In genomic region chr16:24645739-24646645, GRCh38 we compare ENCODE assay signal across 10 cellular contexts.
DNase-seq lines count a peak whose midpoint lies in the region; ATAC-seq, FAIRE-seq and TF ChIP-seq lines count a peak whose summit lies in the region.
"Had no signal": no experiment of that assay in that cellular context is flagged by ENCODE, and none has a peak within 500 bp of the region (broad histone marks: within the 10 kb centered on the region; RNA-seq: fewer than 3 reads in every experiment).

No MANE protein-coding gene starts in this region.

- dilution Hi-C loops in endothelial cell of umbilical vein (cut with MboI; ENCODE audit: extremely low pct_ligation_motif_present, low sequenced_read_pairs): no loop called here

- H3K4me1 ChIP-seq in endothelial cell of umbilical vein (ENCODE audit: control insufficient read depth, extremely low read depth, insufficient read depth, low read length): peaks cover 14% of the 10 kb centered on the region

- no peak for TF ChIP-seq POLR2A in endothelial cell of umbilical vein (IDR thresholded peaks at IDR 0.05; ENCODE audit: low read depth, low read length)

- intact Hi-C loops in endothelial cell of umbilical vein (cut with micrococcal nuclease): loop anchor here (1.0 to 5.0 kb wide), 5 partner anchors 10 to 107 kb away; partner anchors contain the start of gene RBBP6
- intact Hi-C loops in activated T-helper 1 cell treated with anti-CD3 and anti-CD28 coated beads, Interleukin-12 subunit alpha, Interleukin-12 subunit beta, Interleukin-2, Interleukin-4 antibody, amounts not matched to agents 30 ng/mL and 10 ng/mL and 1 ng/mL, durations not matched to agents 14 hours and 24 hours and 36 hours (cut with micrococcal nuclease): no loop called here

- H3K4me2 ChIP-seq in endothelial cell of umbilical vein (ENCODE audit: insufficient read depth, low read length): peak overlapping the region; percentile 50

- no peak overlapping the region for H2AFZ ChIP-seq in endothelial cell of umbilical vein (ENCODE audit: low read depth, low read length)

- H3K27ac ChIP-seq in endothelial cell of umbilical vein (ENCODE audit: insufficient read depth, low read depth, low read length): peak overlapping the region; percentile 71

- H3K9me3 ChIP-seq in endothelial cell of umbilical vein (replicated peaks; ENCODE audit: control insufficient read depth, insufficient read depth, low read length): no peaks in the 10 kb centered on the region

- H3K36me3 ChIP-seq in endothelial cell of umbilical vein (ENCODE audit: control insufficient read depth in 2 of 2, extremely low read depth in 1 of 2, insufficient read depth in 2 of 2, low read length in 2 of 2): no peaks in the 10 kb centered on the region

- H3K27me3 ChIP-seq in endothelial cell of umbilical vein (ENCODE audit: control insufficient read depth in 2 of 2, insufficient read depth in 2 of 2, low read length in 2 of 2): no peaks in the 10 kb centered on the region

- no peak overlapping the region for H3K27ac Mint-ChIP-seq in activated T-helper 1 cell treated with anti-CD3 and anti-CD28 coated beads, Interleukin-12 subunit alpha, Interleukin-12 subunit beta, Interleukin-2, Interleukin-4 antibody, amounts not matched to agents 30 ng/mL and 10 ng/mL and 1 ng/mL, durations not matched to agents 14 hours and 24 hours and 36 hours
- H3K27ac Mint-ChIP-seq: activated T-cell treated with anti-CD3 and anti-CD28 coated beads, Interleukin-2, amount 50 U/mL, for 72 hours had no signal

- DNase-seq in AG09319 (ENCODE audit: extremely low read depth, low read depth): peak; percentile 99
- DNase-seq in NCI-H226: peak; percentile 97
- DNase-seq in endothelial cell of umbilical vein (ENCODE audit: low read depth, low spot score): peak; percentile 99
- DNase-seq in mucosa of gallbladder (ENCODE audit: low spot score): peak; percentile 42
- no peak for DNase-seq in occipital lobe (lab: John Stamatoyannopoulos, UW)
- DNase-seq in activated T-helper 1 cell treated with anti-CD3 and anti-CD28 coated beads, Interleukin-12 subunit alpha, Interleukin-12 subunit beta, Interleukin-2, Interleukin-4 antibody, amounts not matched to agents 30 ng/mL and 10 ng/mL and 1 ng/mL, durations not matched to agents 14 hours and 24 hours and 36 hours (ENCODE audit: low spot score): no peak
- no peak for DNase-seq in DMS79 treated with DMSO at 0.1 percent for 48 hours (lab: John Stamatoyannopoulos, UW)
- DNase-seq: activated T-cell treated with anti-CD3 and anti-CD28 coated beads, Interleukin-2, amount 50 U/mL, for 72 hours; OCI-M1 had no signal

- POLR2A ChIA-PET in endothelial cell of umbilical vein (lab: Charles Lee): no interaction called here

- no TSS peak for BruUV-seq in endothelial cell of umbilical vein (replicated peaks; lab: Mats Ljungman, UMichigan)

- no peak for ATAC-seq in HG03342 (IDR thresholded peaks at IDR 0.05; ENCODE audit: unreplicated experiment)
- ATAC-seq: activated T-cell treated with anti-CD3 and anti-CD28 coated beads, Interleukin-2, amount 50 U/mL, for 72 hours had no signal

- no peaks in the 10 kb centered on the region for H3K36me3 Mint-ChIP-seq in activated T-helper 1 cell treated with anti-CD3 and anti-CD28 coated beads, Interleukin-12 subunit alpha, Interleukin-12 subunit beta, Interleukin-2, Interleukin-4 antibody, amounts not matched to agents 30 ng/mL and 10 ng/mL and 1 ng/mL, durations not matched to agents 14 hours and 24 hours and 36 hours (ENCODE audit: low read depth)

- CTCF ChIA-PET in endothelial cell of umbilical vein (lab: Charles Lee): interaction anchor here (0.9 to 1.6 kb wide), 3 partner anchors 9 to 155 kb away, joined by 3 to 4 read pairs (median 3); no protein-coding TSS in a partner anchor

- FAIRE-seq in endothelial cell of umbilical vein (lab: Jason Lieb, UNC): peak; percentile 92

- H3K9ac ChIP-seq in endothelial cell of umbilical vein (replicated peaks; ENCODE audit: extremely low read depth, insufficient read depth, low read length): peak overlapping the region; percentile 5

- H3K4me1 Mint-ChIP-seq in activated T-helper 1 cell treated with anti-CD3 and anti-CD28 coated beads, Interleukin-12 subunit alpha, Interleukin-12 subunit beta, Interleukin-2, Interleukin-4 antibody, amounts not matched to agents 30 ng/mL and 10 ng/mL and 1 ng/mL, durations not matched to agents 14 hours and 24 hours and 36 hours (ENCODE audit: low read depth): no peaks in the 10 kb centered on the region

- no peaks in the 10 kb centered on the region for H3K9me3 Mint-ChIP-seq in activated T-helper 1 cell treated with anti-CD3 and anti-CD28 coated beads, Interleukin-12 subunit alpha, Interleukin-12 subunit beta, Interleukin-2, Interleukin-4 antibody, amounts not matched to agents 30 ng/mL and 10 ng/mL and 1 ng/mL, durations not matched to agents 14 hours and 24 hours and 36 hours
- H3K9me3 Mint-ChIP-seq: activated T-cell treated with anti-CD3 and anti-CD28 coated beads, Interleukin-2, amount 50 U/mL, for 72 hours had no signal

- no peaks in the 10 kb centered on the region for H3K79me2 ChIP-seq in endothelial cell of umbilical vein (ENCODE audit: control insufficient read depth, insufficient read depth, low read length)

- TF ChIP-seq CTCF in AG09319 (IDR thresholded peaks at IDR 0.05; ENCODE audit: low read depth, low read length) (no peak), endothelial cell of umbilical vein (IDR thresholded peaks at IDR 0.05; ENCODE audit: extremely low read depth in 1 of 2, insufficient read depth in 1 of 2, low read depth in 1 of 2, low read length in 2 of 2) (no peak)

- H3K27me3 Mint-ChIP-seq in activated T-helper 1 cell treated with anti-CD3 and anti-CD28 coated beads, Interleukin-12 subunit alpha, Interleukin-12 subunit beta, Interleukin-2, Interleukin-4 antibody, amounts not matched to agents 30 ng/mL and 10 ng/mL and 1 ng/mL, durations not matched to agents 14 hours and 24 hours and 36 hours (ENCODE audit: insufficient read depth): no peaks in the 10 kb centered on the region

- H3K4me3 ChIP-seq in endothelial cell of umbilical vein (replicated peaks in 1 of 3; ENCODE audit: insufficient read depth in 1 of 3, low read depth in 1 of 3, low read length in 3 of 3): no peak overlapping the region

- H3K9me1 ChIP-seq in endothelial cell of umbilical vein (replicated peaks; ENCODE audit: control insufficient read depth, extremely low read depth, insufficient read depth, low read length): no peaks in the 10 kb centered on the region

- H4K20me1 ChIP-seq in endothelial cell of umbilical vein (replicated peaks; ENCODE audit: control insufficient read depth, extremely low read depth, insufficient read depth, low read length): no peaks in the 10 kb centered on the region

- no peak overlapping the region for H3K4me3 Mint-ChIP-seq in activated T-helper 1 cell treated with anti-CD3 and anti-CD28 coated beads, Interleukin-12 subunit alpha, Interleukin-12 subunit beta, Interleukin-2, Interleukin-4 antibody, amounts not matched to agents 30 ng/mL and 10 ng/mL and 1 ng/mL, durations not matched to agents 14 hours and 24 hours and 36 hours
- H3K4me3 Mint-ChIP-seq: activated T-cell treated with anti-CD3 and anti-CD28 coated beads, Interleukin-2, amount 50 U/mL, for 72 hours had no signal

TF ChIP-seq in endothelial cell of umbilical vein, 7 proteins besides CTCF, POLR2A, EP300 and RAD21:
- TF ChIP-seq GATA2 (IDR thresholded peaks at IDR 0.05; ENCODE audit: insufficient read depth, insufficient read length, low read depth, low read length): no peak
- no peak for TF ChIP-seq MAX (IDR thresholded peaks at IDR 0.05; ENCODE audit: insufficient read depth, insufficient read length)
- no peak for TF ChIP-seq EZH2 (IDR thresholded peaks at IDR 0.05; ENCODE audit: borderline replicate concordance, low read depth, low read length, severe bottlenecking)
- no peak for TF ChIP-seq MYC (IDR thresholded peaks at IDR 0.05; ENCODE audit: low read depth, low read length)
- peak; percentile 39 for TF ChIP-seq POLR2AphosphoS5 (IDR thresholded peaks at IDR 0.05; ENCODE audit: insufficient read depth, low read depth, low read length)
- TF ChIP-seq JUN (IDR thresholded peaks at IDR 0.05; ENCODE audit: borderline replicate concordance, insufficient read depth, insufficient read length, low read depth): peak; percentile 85
- peak; percentile 89 for TF ChIP-seq FOS (IDR thresholded peaks at IDR 0.05; ENCODE audit: borderline replicate concordance, insufficient read depth, low read length)
TF ChIP-seq in endothelial cell of umbilical vein: peak in this region for 3.

Comparison
In these comparisons a context has a peak if more than half of its experiments do, and no peak if none do; other contexts are left out.
1. DNase-seq: peak in AG09319 (single experiment), NCI-H226 (single experiment), endothelial cell of umbilical vein (single experiment) and mucosa of gallbladder (single experiment); none in occipital lobe (single experiment), activated T-helper 1 cell treated with anti-CD3 and anti-CD28 coated beads, Interleukin-12 subunit alpha, Interleukin-12 subunit beta, Interleukin-2, Interleukin-4 antibody, amounts not matched to agents 30 ng/mL and 10 ng/mL and 1 ng/mL, durations not matched to agents 14 hours and 24 hours and 36 hours (single experiment) and DMS79 treated with DMSO at 0.1 percent for 48 hours (single experiment).